In genomic region chr7:27098493-27099223, GRCh38 we compare ENCODE assay signal across 1 cellular context.
TF ChIP-seq lines count a peak whose summit lies in the region.

No MANE protein-coding gene starts in this region.

TF ChIP-seq in IMR-90, 13 proteins besides CTCF, POLR2A, EP300 and RAD21 (continued from another document):
- no peak for TF ChIP-seq CEBPB (IDR thresholded peaks at IDR 0.05; ENCODE audit: low read depth, low read length)
- no peak for TF ChIP-seq USF2 (IDR thresholded peaks at IDR 0.05; ENCODE audit: low read depth, low read length)
- TF ChIP-seq NFE2L2 (IDR thresholded peaks at IDR 0.05; ENCODE audit: low read depth, low read length): no peak
- TF ChIP-seq ELK1 (IDR thresholded peaks at IDR 0.05; ENCODE audit: borderline replicate concordance, low read depth, low read length): no peak
